8 cellular contexts compared by ENCODE assay signal in the genomic region with DNA sequence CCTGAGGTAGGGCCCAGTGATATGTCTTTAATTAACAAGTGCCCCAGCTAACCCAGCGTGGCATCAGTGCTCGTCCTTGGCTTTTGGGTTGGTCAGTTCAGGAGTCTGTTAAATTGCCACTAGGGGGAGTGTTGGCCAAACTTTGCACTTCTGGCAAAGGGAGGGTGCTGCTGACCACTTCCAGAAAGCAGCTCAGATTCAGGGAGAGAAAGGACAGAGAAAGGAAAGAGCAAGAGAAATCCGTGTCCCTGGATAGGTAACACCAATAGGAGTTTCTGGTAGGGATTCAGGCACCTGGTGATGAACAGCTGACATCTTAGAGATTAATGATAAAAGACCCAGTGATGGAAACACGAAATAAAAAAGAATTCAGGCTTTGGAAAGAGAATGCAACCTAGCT.
DNase-seq lines count a peak whose midpoint lies in the region; ATAC-seq, FAIRE-seq and TF ChIP-seq lines count a peak whose summit lies in the region.

No MANE protein-coding gene starts in this region.

- peak; percentile 19 for FAIRE-seq in kidney (lab: Jason Lieb, UNC)

- no peak overlapping the region for H3K27ac ChIP-seq in A673 (ENCODE audit: low read depth, low read length, poor library complexity, severe bottlenecking)
- no peak overlapping the region for H3K27ac ChIP-seq in breast epithelium
- no peak overlapping the region for H3K27ac ChIP-seq in kidney (ENCODE audit: low read depth in 2 of 2, low read length in 2 of 2)
- no peak overlapping the region for H3K27ac ChIP-seq in thyroid gland

- peak; percentile 75 for TF ChIP-seq CTCF in A673 (conservative IDR thresholded peaks at IDR 0.05; ENCODE audit: low read depth, low read length)
- peak; percentile 58 for TF ChIP-seq CTCF in GM13977 (IDR thresholded peaks at IDR 0.05; ENCODE audit: extremely low read depth, insufficient read depth, missing control alignments)
- TF ChIP-seq CTCF in breast epithelium (IDR thresholded peaks at IDR 0.05): peak; percentile 61 to 77 (median 68)
- peak; percentile 84 for TF ChIP-seq CTCF in kidney (IDR thresholded peaks at IDR 0.05; ENCODE audit: borderline replicate concordance, extremely low read depth, insufficient read depth)
- peak; percentile 61 to 83 (median 70) for TF ChIP-seq CTCF in thyroid gland (IDR thresholded peaks at IDR 0.05)

- no peaks in the 10 kb centered on the region for H3K27me3 ChIP-seq in A673 (replicated peaks; ENCODE audit: insufficient read depth, low read depth, low read length, poor library complexity)
- H3K27me3 ChIP-seq in breast epithelium: no peaks in the 10 kb centered on the region
- H3K27me3 ChIP-seq in thyroid gland: no peaks in the 10 kb centered on the region

- no peak for TF ChIP-seq POLR2A in breast epithelium (IDR thresholded peaks at IDR 0.05)
- no peak for TF ChIP-seq POLR2A in thyroid gland (IDR thresholded peaks at IDR 0.05)

- H3K4me3 ChIP-seq in A673 (ENCODE audit: low read depth, low read length, poor library complexity, severe bottlenecking) (no peak overlapping the region), breast epithelium (no peak overlapping the region), kidney (ENCODE audit: low read length in 2 of 2) (no peak overlapping the region), thyroid gland (replicated peaks in 1 of 3) (no peak overlapping the region)

- POLR2A ChIA-PET in A673 (lab: Charles Lee; ENCODE audit: low non-redundant PET): no interaction called here

- BruUV-seq in A673 (replicated peaks; lab: Mats Ljungman, UMichigan): no TSS peak

- H3K36me3 ChIP-seq in A673 (ENCODE audit: insufficient read depth, low read length, poor library complexity, severe bottlenecking): no peaks in the 10 kb centered on the region
- no peaks in the 10 kb centered on the region for H3K36me3 ChIP-seq in breast epithelium
- no peaks in the 10 kb centered on the region for H3K36me3 ChIP-seq in kidney (ENCODE audit: control insufficient read depth in 1 of 2, insufficient read depth in 2 of 2, low read length in 2 of 2)
- H3K36me3 ChIP-seq in thyroid gland: no peaks in the 10 kb centered on the region

- 34 to 40% methylated on average over 4 of the region's 4 CpGs for WGBS in thyroid gland, 2 donors

- H3K4me1 ChIP-seq in A673 (ENCODE audit: insufficient read depth, low read length, poor library complexity, severe bottlenecking) (no peaks in the 10 kb centered on the region), breast epithelium (no peaks in the 10 kb centered on the region), kidney (ENCODE audit: control insufficient read depth in 1 of 2, insufficient read depth in 1 of 2, low read depth in 1 of 2, low read length in 2 of 2) (peaks cover 2 to 17% of the 10 kb centered on the region in 2 donors), thyroid gland (peaks cover 8 to 18% of the 10 kb centered on the region in 2 donors)

- CTCF ChIA-PET in A673 (lab: Charles Lee): interaction anchor here (1.0 to 1.7 kb wide), 5 partner anchors 10 to 233 kb away, joined by 3 to 21 read pairs (median 6); no protein-coding TSS in a partner anchor

- no peak overlapping the region for H3K9ac ChIP-seq in kidney (ENCODE audit: low read length in 2 of 2)

- in situ Hi-C loops in GM13977 (cut with MboI; ENCODE audit: low pct_unique_long_range_greater_than_20kb, low sequenced_read_pairs, unreplicated experiment): no loop called here

- no peaks in the 10 kb centered on the region for H3K9me3 ChIP-seq in A673 (ENCODE audit: low read depth, low read length, poor library complexity, severe bottlenecking)
- H3K9me3 ChIP-seq in breast epithelium: no peaks in the 10 kb centered on the region
- no peaks in the 10 kb centered on the region for H3K9me3 ChIP-seq in kidney (ENCODE audit: control insufficient read depth in 1 of 2, low read length in 2 of 2)
- H3K9me3 ChIP-seq in thyroid gland: no peaks in the 10 kb centered on the region

- no peak for ATAC-seq in stimulated activated naive CD8-positive, alpha-beta T cell treated with anti-CD3 and anti-CD28 coated beads, Interleukin-15, Interleukin-2, amounts not matched to agents 100 U/mL and 50 U/mL, for 24 hours

- DNase-seq in A673 (ENCODE audit: low spot score) (peak; percentile 48), GM13977 (ENCODE audit: low spot score) (peak; percentile 23), NCI-H226 (peak; percentile 59), breast epithelium (ENCODE audit: low spot score in 2 of 2) (peak in 1 of 2 donors; percentile 27), kidney (no peak), thyroid gland (peak; percentile 46 to 61), NCI-H446 (lab: John Stamatoyannopoulos, UW) (no peak)
- no peak for DNase-seq in stimulated activated naive CD8-positive, alpha-beta T cell treated with anti-CD3 and anti-CD28 coated beads, Interleukin-15, Interleukin-2, amounts not matched to agents 100 U/mL and 50 U/mL, for 24 hours

- intact Hi-C loops in A673 (cut with micrococcal nuclease; ENCODE audit: unreplicated experiment): loop anchor here (1.0 to 5.0 kb wide), 3 partner anchors 215 to 480 kb away; no protein-coding TSS in a partner anchor
- intact Hi-C loops in breast epithelium (cut with DNase I; ENCODE audit: low total_unique reads): loop anchor here (10.0 kb wide), 1 partner anchor 63 kb away; no protein-coding TSS in a partner anchor
- intact Hi-C loops in kidney (cut with DNase I): no loop called here
- intact Hi-C loops in thyroid gland (cut with DNase I): loop anchor here (5.0 kb wide), 2 partner anchors 215 to 235 kb away; no protein-coding TSS in a partner anchor

Comparison
In these comparisons a context has a peak if more than half of its experiments do, and no peak if none do; other contexts are left out.
1. DNase-seq: peak in A673 (single experiment), GM13977 (single experiment), NCI-H226 (single experiment) and thyroid gland (2 of 2); none in kidney (single experiment), NCI-H446 (0 of 2) and stimulated activated naive CD8-positive, alpha-beta T cell treated with anti-CD3 and anti-CD28 coated beads, Interleukin-15, Interleukin-2, amounts not matched to agents 100 U/mL and 50 U/mL, for 24 hours (single experiment).
2. Peak in every context shown above with its lines, with median percentiles within 50 percentile points of each other: CTCF ChIP-seq.